26 cellular contexts compared by ENCODE assay signal in genomic region chr2:86143307-86143706, GRCh38. TPM values are rescaled to one million over a fixed set of nuclear protein-coding genes. Genes with fewer than 3 reads are reported as not detected.
DNase-seq lines count a peak whose midpoint lies in the region; ATAC-seq and TF ChIP-seq lines count a peak whose summit lies in the region.
"Had no signal": no experiment of that assay in that cellular context is flagged by ENCODE, and none has a peak within 500 bp of the region (broad histone marks: within the 10 kb centered on the region; RNA-seq: fewer than 3 reads in every experiment).

No MANE protein-coding gene starts in this region.

- no peaks in the 10 kb centered on the region for H3K9me3 Mint-ChIP-seq in effector memory CD8-positive, alpha-beta T cell
- H3K9me3 Mint-ChIP-seq in progenitor cell of endocrine pancreas (ENCODE audit: low read depth) = no peaks in the 10 kb centered on the region
- H3K9me3 Mint-ChIP-seq: immature natural killer cell; T-helper 1 cell treated with Interleukin-12 subunit alpha and Interleukin-12 subunit beta and Interleukin-4 antibody, amounts not matched to agents 30 μg/mL and 1 μg/mL, for 36 hours had no signal

- no peak for TF ChIP-seq CTCF in NB4 (IDR thresholded peaks at IDR 0.05; ENCODE audit: low read depth, low read length)
- no peak for TF ChIP-seq CTCF in progenitor cell of endocrine pancreas (IDR thresholded peaks at IDR 0.05; ENCODE audit: unreplicated experiment)

- H3K27ac Mint-ChIP-seq in effector memory CD8-positive, alpha-beta T cell = peak overlapping the region; percentile 46 to 60
- peak overlapping the region; percentile 64 for H3K27ac Mint-ChIP-seq in progenitor cell of endocrine pancreas
- H3K27ac Mint-ChIP-seq: T-helper 1 cell treated with Interleukin-12 subunit alpha and Interleukin-12 subunit beta and Interleukin-4 antibody, amounts not matched to agents 30 μg/mL and 1 μg/mL, for 36 hours had no signal

- 89% methylated on average over 6 of the region's 6 CpGs for WGBS in right cardiac atrium

- H3K4me3 Mint-ChIP-seq in effector memory CD8-positive, alpha-beta T cell = no peak overlapping the region
- H3K4me3 Mint-ChIP-seq in progenitor cell of endocrine pancreas (ENCODE audit: low read depth) = no peak overlapping the region
- H3K4me3 Mint-ChIP-seq: immature natural killer cell; T-helper 1 cell treated with Interleukin-12 subunit alpha and Interleukin-12 subunit beta and Interleukin-4 antibody, amounts not matched to agents 30 μg/mL and 1 μg/mL, for 36 hours had no signal

- H3K27ac ChIP-seq in right cardiac atrium (ENCODE audit: low read length) = no peak overlapping the region
- H3K27ac ChIP-seq: heart right ventricle, upper lobe of left lung, VCaP had no signal

- H3K4me1 ChIP-seq in right cardiac atrium (ENCODE audit: control insufficient read depth, insufficient read depth, low read length) = no peaks in the 10 kb centered on the region
- H3K4me1 ChIP-seq: BE2C, heart right ventricle, upper lobe of left lung had no signal

- no peaks in the 10 kb centered on the region for H3K27me3 Mint-ChIP-seq in effector memory CD8-positive, alpha-beta T cell
- H3K27me3 Mint-ChIP-seq in progenitor cell of endocrine pancreas = no peaks in the 10 kb centered on the region

- DNase-seq in SIG-M5 treated with dmso at 0.1 percent for 504 hours (lab: John Stamatoyannopoulos, UW; ENCODE audit: unreplicated experiment) = peak; percentile 57
- no peak for DNase-seq in SIG-M5 (lab: John Stamatoyannopoulos, UW)
- DNase-seq in NB4 (ENCODE audit: low read depth) = peak; percentile 57
- DNase-seq in effector memory CD8-positive, alpha-beta T cell = no peak
- no peak for DNase-seq in progenitor cell of endocrine pancreas (ENCODE audit: low spot score, unreplicated experiment)
- no peak for DNase-seq in NCI-H128 (lab: John Stamatoyannopoulos, UW; ENCODE audit: unreplicated experiment)
- no peak for DNase-seq in right cardiac atrium
- no peak for DNase-seq in NCI-H2029 (lab: John Stamatoyannopoulos, UW)
- DNase-seq: 8988T; activated CD4-positive, alpha-beta T cell treated with anti-CD3 and anti-CD28 coated beads, Interleukin-2, amount 50 U/mL, for 4 hours; activated CD8-positive, alpha-beta memory T cell treated with anti-CD3 and anti-CD28 coated beads, Interleukin-2, amount 50 U/mL, for 48 hours; BE2C; Calu3; effector memory CD4-positive, alpha-beta T cell; EL; heart right ventricle; immature natural killer cell; mucosa of descending colon; NCI-H146; NCI-H2171 treated with DMSO at 0.1 percent for 48 hours; NCI-H748 treated with DMSO at 0.1 percent for 48 hours; SHP77; stimulated activated CD4-positive, alpha-beta T cell treated with anti-CD3 and anti-CD28 coated beads, Interleukin-4, amount 100 ng/mL, for 4 hours; upper lobe of left lung had no signal

- TF ChIP-seq POLR2A in NB4 (IDR thresholded peaks at IDR 0.05; ENCODE audit: extremely low read depth, insufficient read length) = no peak

- no peaks in the 10 kb centered on the region for H3K9me3 ChIP-seq in right cardiac atrium (ENCODE audit: control insufficient read depth, low read length)
- H3K9me3 ChIP-seq: BE2C, heart right ventricle, mucosa of descending colon, upper lobe of left lung had no signal

- H3K27me3 ChIP-seq in right cardiac atrium (ENCODE audit: control insufficient read depth, insufficient read depth) = no peaks in the 10 kb centered on the region
- H3K27me3 ChIP-seq: BE2C, heart right ventricle, upper lobe of left lung had no signal

- H3K36me3 Mint-ChIP-seq in effector memory CD8-positive, alpha-beta T cell (ENCODE audit: insufficient read depth) = peaks cover 68% of the 10 kb centered on the region
- H3K36me3 Mint-ChIP-seq in progenitor cell of endocrine pancreas (ENCODE audit: insufficient read depth) = peaks cover 30% of the 10 kb centered on the region

- intact Hi-C loops in right cardiac atrium (cut with DNase I) = no loop called here

- no peak for ATAC-seq in effector memory CD8-positive, alpha-beta T cell (replicated peaks)
- no peak for ATAC-seq in right cardiac atrium
- ATAC-seq: heart right ventricle, mucosa of descending colon had no signal

- H3K4me3 ChIP-seq in NB4 (ENCODE audit: low read depth, low read length) (no peak overlapping the region), right cardiac atrium (ENCODE audit: low read length) (no peak overlapping the region)
- H3K4me3 ChIP-seq: heart right ventricle, mucosa of descending colon, upper lobe of left lung had no signal

- H3K4me1 Mint-ChIP-seq in effector memory CD8-positive, alpha-beta T cell (ENCODE audit: low read depth in 2 of 2) = peaks cover 0 to 4% of the 10 kb centered on the region in 2 donors
- no peaks in the 10 kb centered on the region for H3K4me1 Mint-ChIP-seq in progenitor cell of endocrine pancreas (ENCODE audit: low read depth)
- H3K4me1 Mint-ChIP-seq: immature natural killer cell had no signal

RNA-seq across cellular contexts. Expression of gene PTCD3, which starts 37.3 kb away (rescaled TPM):
- 160 and 163 TPM in 2 replicates for total RNA-seq in progenitor cell of endocrine pancreas
- 100 to 1,000 TPM in 3 of 4 donors, 10 to 100 TPM in 1; 98.0 to 112 (median 103) TPM for total RNA-seq in right cardiac atrium
- polyA plus RNA-seq in right cardiac atrium = 38.1 TPM

RNA-seq across cellular contexts. Expression of gene POLR1A, which starts 37.6 kb away (rescaled TPM):
- 47.9 and 51.3 TPM in 2 replicates for total RNA-seq in progenitor cell of endocrine pancreas
- 10 to 100 TPM; 15.4 to 29.9 (median 18.8) TPM for total RNA-seq in right cardiac atrium
- 4.7 TPM for polyA plus RNA-seq in right cardiac atrium

RNA-seq across cellular contexts. Expression of gene IMMT, which starts 52.0 kb away (rescaled TPM):
- total RNA-seq in progenitor cell of endocrine pancreas (90.1 and 94.1 TPM in 2 replicates), right cardiac atrium (100 to 1,000 TPM; 188 to 204 (median 201) TPM)
- polyA plus RNA-seq in right cardiac atrium = 132 TPM

RNA-seq across cellular contexts. Expression of gene MRPL35, which starts 56.0 kb away (rescaled TPM):
- total RNA-seq in progenitor cell of endocrine pancreas (28.1 and 31.8 TPM in 2 replicates), right cardiac atrium (10 to 100 TPM; 53.7 to 78.6 (median 63.5) TPM)
- 48.5 TPM for polyA plus RNA-seq in right cardiac atrium

Comparison
In these comparisons a context has a peak if more than half of its experiments do, and no peak if none do; other contexts are left out.
1. DNase-seq: peak in SIG-M5 treated with dmso at 0.1 percent for 504 hours (single experiment) and NB4 (single experiment); none in SIG-M5 (single experiment), effector memory CD8-positive, alpha-beta T cell (0 of 3), progenitor cell of endocrine pancreas (single experiment), NCI-H128 (single experiment), right cardiac atrium (0 of 3) and NCI-H2029 (single experiment).